Comparison of ENCODE assay signal across 8 cellular contexts in the genomic region with DNA sequence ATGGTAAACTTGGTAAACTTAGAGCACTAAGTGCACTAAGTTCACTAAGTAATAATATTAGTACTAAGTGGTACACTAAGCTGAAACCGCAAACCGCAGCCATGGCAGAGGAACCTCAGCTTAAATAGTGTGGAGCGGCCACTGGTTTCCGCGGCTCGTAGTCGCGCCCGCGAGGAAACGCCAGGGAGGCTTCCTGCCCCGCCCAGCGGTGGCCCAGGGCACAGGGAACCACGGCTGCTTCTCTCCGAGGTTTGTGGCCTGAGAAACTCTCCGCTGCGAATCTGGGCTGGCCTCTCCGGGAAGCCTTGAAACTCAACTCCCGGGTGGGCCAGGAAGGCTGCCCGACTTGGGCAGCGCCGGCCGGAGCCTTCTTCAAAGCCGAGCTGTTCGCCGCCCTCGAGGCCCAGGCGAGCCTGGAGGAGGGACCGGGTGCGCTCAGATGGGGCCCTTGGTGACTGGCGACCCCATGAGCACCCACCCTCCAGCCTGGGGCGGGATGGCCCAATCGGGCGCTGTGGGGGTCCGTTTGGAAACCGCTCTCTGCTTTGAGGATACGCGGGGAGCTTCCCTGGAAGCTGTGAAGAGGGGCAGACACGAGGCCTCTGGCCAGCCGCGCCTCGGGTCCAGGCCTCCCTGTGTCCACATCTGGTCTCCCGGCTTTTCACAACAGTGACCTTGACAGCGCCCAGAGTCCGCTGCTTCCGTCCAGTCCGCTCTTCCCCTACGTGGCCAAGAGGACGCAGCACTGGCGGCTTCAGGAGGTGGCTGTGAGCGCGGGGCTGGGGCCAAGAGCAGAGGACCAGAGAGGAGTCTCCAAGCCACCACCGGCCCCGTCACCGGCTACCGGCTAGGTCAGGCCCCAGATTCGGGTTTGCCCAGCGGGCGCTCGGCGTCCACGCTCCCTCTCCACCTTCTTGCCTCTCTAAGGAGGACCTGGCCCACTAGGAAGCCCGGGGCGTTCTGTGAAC. TPM values are rescaled to one million over a fixed set of nuclear protein-coding genes. Genes with fewer than 3 reads are reported as not detected.
A peak's percentile ranks its signal among the peaks of the same experiment; 100 is the strongest.
DNase-seq lines count a peak whose midpoint lies in the region; ATAC-seq and TF ChIP-seq lines count a peak whose summit lies in the region.

No MANE protein-coding gene starts in this region.

- WGBS in right lobe of liver (ENCODE audit: insufficient coverage, low coverage, low lambda C conversion rate, missing lambda C conversion rate), result 28% methylated on average over 16 of the region's 64 CpGs
- WGBS in thyroid gland, 2 donors, result 10 to 28% methylated on average over 32 to 43 of the region's 64 CpGs
- WGBS in endodermal cell (ENCODE audit: insufficient coverage in 1 of 2, insufficient read length in 1 of 2), 2 experiments, result 26 to 39% methylated on average over 36 to 64 of the region's 64 CpGs

- H3K9ac ChIP-seq in endodermal cell (ENCODE audit: extremely low read depth, low read length, poor library complexity, severe bottlenecking), result no peak overlapping the region

- peaks cover 0 to 21% (median 4%) of the 10 kb centered on the region in 4 donors for H3K4me1 ChIP-seq in right lobe of liver
- peaks cover 16 to 21% of the 10 kb centered on the region in 2 donors for H3K4me1 ChIP-seq in thyroid gland
- no peaks in the 10 kb centered on the region for H3K4me1 ChIP-seq in endodermal cell (ENCODE audit: control insufficient read depth, insufficient read depth, low read length)

- H3K27ac ChIP-seq in right lobe of liver, result no peak overlapping the region
- H3K27ac ChIP-seq in thyroid gland, result no peak overlapping the region
- H3K27ac ChIP-seq in endodermal cell (ENCODE audit: low read depth, low read length), result no peak overlapping the region

- DNase-seq in AG20443 (ENCODE audit: low spot score) (peak; percentile 58), NOMO-1 (lab: John Stamatoyannopoulos, UW; ENCODE audit: unreplicated experiment in 2 of 2) (peak; percentile 81 to 85), activated gamma-delta T cell (lab: John Stamatoyannopoulos, UW) (peak; percentile 44), right lobe of liver (peak in 2 of 3 donors; percentile 55 to 61), thyroid gland (peak; percentile 13 to 18), endodermal cell (no peak)

- peaks cover 96% of the 10 kb centered on the region for H3K27me3 Mint-ChIP-seq in endodermal cell (ENCODE audit: insufficient read depth)

- no peak overlapping the region for H3K4me3 ChIP-seq in right lobe of liver
- H3K4me3 ChIP-seq in thyroid gland (replicated peaks in 1 of 3), result no peak overlapping the region
- H3K4me3 ChIP-seq in endodermal cell (ENCODE audit: low read length), result no peak overlapping the region

- no peaks in the 10 kb centered on the region for H3K9me3 Mint-ChIP-seq in endodermal cell

- peak; percentile 32 to 43 (median 39) for ATAC-seq in right lobe of liver
- no peak for ATAC-seq in HG03139 (IDR thresholded peaks at IDR 0.05; ENCODE audit: unreplicated experiment)
- no peak for ATAC-seq in GM21526 (IDR thresholded peaks at IDR 0.05; ENCODE audit: low FRiP score, unreplicated experiment)

- intact Hi-C loops in right lobe of liver (cut with DNase I) (no loop called here), thyroid gland (cut with DNase I) (no loop called here)

- peaks cover 8% of the 10 kb centered on the region for H3K4me1 Mint-ChIP-seq in endodermal cell

- no peaks in the 10 kb centered on the region for H3K36me3 ChIP-seq in right lobe of liver
- H3K36me3 ChIP-seq in thyroid gland, result no peaks in the 10 kb centered on the region
- no peaks in the 10 kb centered on the region for H3K36me3 ChIP-seq in endodermal cell (ENCODE audit: control insufficient read depth, insufficient read depth, low read length)

- no peak overlapping the region for H3K27ac Mint-ChIP-seq in endodermal cell

- H3K4me3 Mint-ChIP-seq in endodermal cell, result no peak overlapping the region

- TF ChIP-seq CTCF in right lobe of liver (IDR thresholded peaks at IDR 0.05), result no peak
- no peak for TF ChIP-seq CTCF in thyroid gland (IDR thresholded peaks at IDR 0.05)
- TF ChIP-seq CTCF in endodermal cell (conservative IDR thresholded peaks at IDR 0.05), result no peak

- TF ChIP-seq POLR2A in right lobe of liver (IDR thresholded peaks at IDR 0.05), result no peak
- TF ChIP-seq POLR2A in thyroid gland (IDR thresholded peaks at IDR 0.05), result no peak

- H3K36me3 Mint-ChIP-seq in endodermal cell (ENCODE audit: low read depth), result no peaks in the 10 kb centered on the region

- H3K9me3 ChIP-seq in right lobe of liver, result no peaks in the 10 kb centered on the region
- no peaks in the 10 kb centered on the region for H3K9me3 ChIP-seq in thyroid gland
- peaks cover 7% of the 10 kb centered on the region for H3K9me3 ChIP-seq in endodermal cell (ENCODE audit: control insufficient read depth, low read length)

- peaks cover 9 to 37% of the 10 kb centered on the region in 2 donors for H3K27me3 ChIP-seq in right lobe of liver
- H3K27me3 ChIP-seq in thyroid gland, result peaks cover 49% of the 10 kb centered on the region
- H3K27me3 ChIP-seq in endodermal cell (ENCODE audit: control insufficient read depth, insufficient read depth, low read length, poor library complexity, severe bottlenecking), result peaks cover 98% of the 10 kb centered on the region

RNA-seq across cellular contexts. Expression of gene HLA-E, which starts 25.4 kb away (rescaled TPM):
- total RNA-seq in right lobe of liver (100 to 1,000 TPM; 116 to 257 (median 183) TPM), thyroid gland (100 to 1,000 TPM; 382 to 717 (median 457) TPM), endodermal cell (10 to 100 TPM; 31.7 to 38.4 TPM)
- 22.1 TPM for polyA plus RNA-seq in endodermal cell (2013, experiment 1 of 2)
- polyA plus RNA-seq in endodermal cell (2013, experiment 2 of 2), result 24.1 TPM

Comparison
In these comparisons a context has a peak if more than half of its experiments do, and no peak if none do; other contexts are left out.
1. ATAC-seq: peak in right lobe of liver (4 of 4); none in HG03139 (single experiment) and GM21526 (single experiment).